ENCODE assay signal across 8 cellular contexts in the genomic region with DNA sequence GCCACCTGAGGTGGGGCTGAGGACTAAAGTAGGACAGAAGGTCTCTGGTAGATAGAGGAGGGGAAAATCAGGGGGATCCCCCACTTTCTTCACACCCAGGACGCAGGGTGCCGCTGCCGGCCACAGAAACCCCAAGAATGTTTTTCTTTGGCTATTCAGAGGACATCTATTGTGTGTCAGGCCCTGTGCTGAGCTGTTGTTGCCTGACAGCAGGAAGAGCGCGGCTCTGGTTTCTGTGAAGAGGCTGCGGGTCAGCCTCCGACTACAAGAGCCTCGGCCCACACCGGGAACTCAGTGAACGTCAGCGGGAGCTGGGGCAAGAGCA. TPM values are rescaled to one million over a fixed set of nuclear protein-coding genes. Genes with fewer than 3 reads are reported as not detected.
DNase-seq lines count a peak whose midpoint lies in the region; ATAC-seq and TF ChIP-seq lines count a peak whose summit lies in the region.

No MANE protein-coding gene starts in this region.

- peak overlapping the region; percentile 89 for H3K4me2 ChIP-seq in mammary epithelial cell (ENCODE audit: insufficient read depth, low read depth, low read length)

- H4K20me1 ChIP-seq in mammary epithelial cell (ENCODE audit: insufficient read depth, low read length): no peaks in the 10 kb centered on the region

- H3K4me3 Mint-ChIP-seq in stimulated activated memory B cell treated with anti-CD40 and anti-IgM and Interleukin-4, amounts not matched to agents 10 μg/mL and 1 μg/mL and 100 μg/mL, for 72 hours: peak overlapping the region; percentile 98

- BruUV-seq in mammary epithelial cell (replicated peaks; lab: Mats Ljungman, UMichigan): no TSS peak

- H3K79me2 ChIP-seq in mammary epithelial cell (ENCODE audit: insufficient read depth, low read length): peaks cover 16% of the 10 kb centered on the region

- TF ChIP-seq CTCF in mammary epithelial cell (conservative IDR thresholded peaks at IDR 0.05 in 1 of 2, IDR thresholded peaks at IDR 0.05 in 1 of 2; ENCODE audit: extremely low read depth in 1 of 2, insufficient read depth in 1 of 2, low read depth in 1 of 2, low read length in 2 of 2): no peak
- TF ChIP-seq CTCF in lower lobe of right lung (IDR thresholded peaks at IDR 0.05): no peak

- peak; percentile 38 to 47 for DNase-seq in activated CD8-positive, alpha-beta memory T cell treated with anti-CD3 and anti-CD28 coated beads for 1 hour (ENCODE audit: extremely low read depth in 1 of 2, low read depth in 1 of 2)
- DNase-seq in activated CD8-positive, alpha-beta memory T cell treated with anti-CD3 and anti-CD28 coated beads for 24 hours: no peak
- peak; percentile 73 for DNase-seq in mammary epithelial cell
- no peak for DNase-seq in lower lobe of right lung
- DNase-seq in NCI-H526 treated with DMSO at 0.1 percent for 48 hours (lab: John Stamatoyannopoulos, UW): no peak

- H3K27ac Mint-ChIP-seq in stimulated activated memory B cell treated with anti-CD40 and anti-IgM and Interleukin-4, amounts not matched to agents 10 μg/mL and 1 μg/mL and 100 μg/mL, for 72 hours: peak overlapping the region; percentile 99

- CTCF ChIA-PET in mammary epithelial cell (lab: Charles Lee; ENCODE audit: low non-redundant PET): interaction anchor here (2.4 kb wide), 1 partner anchor 110 kb away, joined by 28 read pairs; no protein-coding TSS in a partner anchor

- no peaks in the 10 kb centered on the region for H3K27me3 ChIP-seq in mammary epithelial cell (ENCODE audit: insufficient read depth, low read length)
- H3K27me3 ChIP-seq in lower lobe of right lung (ENCODE audit: low read depth): no peaks in the 10 kb centered on the region

- H3K27ac ChIP-seq in mammary epithelial cell (ENCODE audit: insufficient read depth, low read depth, low read length) (peak overlapping the region; percentile 93), lower lobe of right lung (peak overlapping the region; percentile 98)

- peaks cover 4% of the 10 kb centered on the region for H3K36me3 ChIP-seq in mammary epithelial cell (ENCODE audit: insufficient read depth, low read length)
- H3K36me3 ChIP-seq in lower lobe of right lung: peaks cover 9% of the 10 kb centered on the region

- peaks cover 65% of the 10 kb centered on the region for H3K4me1 Mint-ChIP-seq in stimulated activated memory B cell treated with anti-CD40 and anti-IgM and Interleukin-4, amounts not matched to agents 10 μg/mL and 1 μg/mL and 100 μg/mL, for 72 hours

- H3K9me3 ChIP-seq in mammary epithelial cell (replicated peaks; ENCODE audit: insufficient read depth, low read length) (no peaks in the 10 kb centered on the region), lower lobe of right lung (no peaks in the 10 kb centered on the region)

- WGBS in mammary epithelial cell (ENCODE audit: low coverage, missing lambda C conversion rate): 0% methylated on average over 10 of the region's 11 CpGs

- peaks cover 15% of the 10 kb centered on the region for H3K36me3 Mint-ChIP-seq in stimulated activated memory B cell treated with anti-CD40 and anti-IgM and Interleukin-4, amounts not matched to agents 10 μg/mL and 1 μg/mL and 100 μg/mL, for 72 hours

- peak overlapping the region; percentile 61 to 80 (median 74) for H3K4me3 ChIP-seq in mammary epithelial cell (replicated peaks in 1 of 3; ENCODE audit: insufficient read depth in 1 of 3, low read depth in 2 of 3, low read length in 3 of 3)
- H3K4me3 ChIP-seq in lower lobe of right lung: peak overlapping the region; percentile 90

- H3K9me3 Mint-ChIP-seq in stimulated activated memory B cell treated with anti-CD40 and anti-IgM and Interleukin-4, amounts not matched to agents 10 μg/mL and 1 μg/mL and 100 μg/mL, for 72 hours: no peaks in the 10 kb centered on the region

- ATAC-seq in HG02970 (IDR thresholded peaks at IDR 0.05; ENCODE audit: low FRiP score, unreplicated experiment) (peak; percentile 36), SK-N-SH treated with all-trans-retinoic acid at 6 μM for 48 hours (peak; percentile 25), lower lobe of right lung (peak; percentile 39 to 44)
- peak; percentile 72 for ATAC-seq in stimulated activated memory B cell treated with anti-CD40 and anti-IgM and Interleukin-4, amounts not matched to agents 10 μg/mL and 1 μg/mL and 100 μg/mL, for 72 hours

- H3K27me3 Mint-ChIP-seq in stimulated activated memory B cell treated with anti-CD40 and anti-IgM and Interleukin-4, amounts not matched to agents 10 μg/mL and 1 μg/mL and 100 μg/mL, for 72 hours: no peaks in the 10 kb centered on the region

- intact Hi-C loops in mammary epithelial cell (cut with micrococcal nuclease) (no loop called here), lower lobe of right lung (cut with DNase I) (loop anchor here (10.0 kb wide), 1 partner anchor 93 kb away; the partner anchor contains the start of gene ARID1A)

- H2AFZ ChIP-seq in mammary epithelial cell (ENCODE audit: low read depth, low read length): peak overlapping the region; percentile 95

- H3K4me1 ChIP-seq in mammary epithelial cell (ENCODE audit: insufficient read depth, low read length) (peaks cover 26% of the 10 kb centered on the region), lower lobe of right lung (peaks cover 58% of the 10 kb centered on the region)

- in situ Hi-C loops in mammary epithelial cell (cut with MboI; ENCODE audit: low sequenced_read_pairs in 2 of 2): loop anchor here in 1 of 2 donors (5.0 kb wide), 1 partner anchor 190 kb away; no protein-coding TSS in a partner anchor

- peak overlapping the region; percentile 88 for H3K9ac ChIP-seq in mammary epithelial cell (ENCODE audit: insufficient read depth, low read length)

- dilution Hi-C loops in mammary epithelial cell (cut with HindIII; ENCODE audit: low sequenced_read_pairs): loop anchor here (5.0 kb wide), 2 partner anchors 100 to 185 kb away; no protein-coding TSS in a partner anchor

TF ChIP-seq in SK-N-SH treated with all-trans-retinoic acid at 6 μM for 48 hours, 23 proteins besides CTCF, POLR2A, EP300 and RAD21:
- TF ChIP-seq ZNF565 (CRISPR knock-in tag; conservative IDR thresholded peaks at IDR 0.05; ENCODE audit: low read depth) (no peak), PATZ1 (CRISPR knock-in tag; IDR thresholded peaks at IDR 0.05; ENCODE audit: borderline replicate concordance) (0 out of 2 replicates have a peak, but pooled peaks have one; percentile 12)
TF ChIP-seq in SK-N-SH treated with all-trans-retinoic acid at 6 μM for 48 hours: peak in this region for 1.

RNA-seq across cellular contexts. Expression of gene PIGV, which starts 0.4 kb away (rescaled TPM):
- total RNA-seq in mammary epithelial cell (10 to 100 TPM; 18.0 to 19.2 TPM), lower lobe of right lung (20.3 TPM)
- polyA plus RNA-seq in mammary epithelial cell: 19.1 TPM
- 10.1 TPM for polyA minus RNA-seq in mammary epithelial cell

RNA-seq across cellular contexts. Expression of gene ZDHHC18, which starts 39.1 kb away (rescaled TPM):
- total RNA-seq in mammary epithelial cell: 10 to 100 TPM; 14.2 to 20.2 TPM
- 24.5 TPM for polyA plus RNA-seq in mammary epithelial cell
- 19.8 TPM for polyA minus RNA-seq in mammary epithelial cell
- total RNA-seq in lower lobe of right lung: 29.1 TPM

Comparison
In these comparisons a context has a peak if more than half of its experiments do, and no peak if none do; other contexts are left out.
1. DNase-seq: peak in activated CD8-positive, alpha-beta memory T cell treated with anti-CD3 and anti-CD28 coated beads for 1 hour (2 of 2) and mammary epithelial cell (single experiment); none in activated CD8-positive, alpha-beta memory T cell treated with anti-CD3 and anti-CD28 coated beads for 24 hours (single experiment), lower lobe of right lung (single experiment) and NCI-H526 treated with DMSO at 0.1 percent for 48 hours (single experiment).
2. Peak in every context shown above with its lines, with median percentiles within 50 percentile points of each other: ATAC-seq.